ENCODE assay signal across 11 cellular contexts in genomic region chr14:103879118-103879569, GRCh38. TPM values are rescaled to one million over a fixed set of nuclear protein-coding genes. Genes with fewer than 3 reads are reported as not detected.
DNase-seq lines count a peak whose midpoint lies in the region; ATAC-seq and TF ChIP-seq lines count a peak whose summit lies in the region.
"Had no signal": no experiment of that assay in that cellular context is flagged by ENCODE, and none has a peak within 500 bp of the region (broad histone marks: within the 10 kb centered on the region; RNA-seq: fewer than 3 reads in every experiment).

No MANE protein-coding gene starts in this region.

- H3K36me3 ChIP-seq in liver (ENCODE audit: control insufficient read depth in 4 of 4, insufficient read depth in 3 of 4, low read depth in 1 of 4, low read length in 3 of 4): no peaks in the 10 kb centered on the region

- H3K4me3 Mint-ChIP-seq in activated naive CD4-positive, alpha-beta T cell treated with anti-CD3 and anti-CD28 coated beads for 36 hours: peak overlapping the region; percentile 55
- H3K4me3 Mint-ChIP-seq in activated CD8-positive, alpha-beta T cell treated with anti-CD3 and anti-CD28 coated beads, Interleukin-2, amount 10 ng/mL, durations not matched to agents 7 days and 5 days: peak overlapping the region; percentile 18
- H3K4me3 Mint-ChIP-seq in stimulated activated naive CD8-positive, alpha-beta T cell treated with anti-CD3 and anti-CD28 coated beads, Interleukin-15, amount 100 ng/mL, for 72 hours: peak overlapping the region; percentile 68 to 72

- no peaks in the 10 kb centered on the region for H3K27me3 Mint-ChIP-seq in activated naive CD4-positive, alpha-beta T cell treated with anti-CD3 and anti-CD28 coated beads for 36 hours (ENCODE audit: low read depth)
- no peaks in the 10 kb centered on the region for H3K27me3 Mint-ChIP-seq in activated CD8-positive, alpha-beta T cell treated with anti-CD3 and anti-CD28 coated beads, Interleukin-2, amount 10 ng/mL, durations not matched to agents 7 days and 5 days (ENCODE audit: low read depth)
- peaks cover 12% of the 10 kb centered on the region for H3K27me3 Mint-ChIP-seq in stimulated activated naive CD8-positive, alpha-beta T cell treated with anti-CD3 and anti-CD28 coated beads, Interleukin-15, amount 100 ng/mL, for 72 hours

- intact Hi-C loops in activated naive CD4-positive, alpha-beta T cell treated with anti-CD3 and anti-CD28 coated beads for 36 hours (cut with micrococcal nuclease): no loop called here

- POLR2A ChIA-PET in activated CD8-positive, alpha-beta T cell treated with anti-CD3 and anti-CD28 coated beads, Interleukin-2, amount 10 ng/mL, durations not matched to agents 7 days and 5 days (lab: Charles Lee): no interaction called here

- H3K4me3 ChIP-seq in liver (ENCODE audit: low read depth in 1 of 3, low read length in 3 of 3): peak overlapping the region; percentile 30 to 43 (median 36)
- H3K4me3 ChIP-seq: PC-9 had no signal

- no peaks in the 10 kb centered on the region for H3K36me3 Mint-ChIP-seq in activated naive CD4-positive, alpha-beta T cell treated with anti-CD3 and anti-CD28 coated beads for 36 hours (ENCODE audit: low read depth)
- H3K36me3 Mint-ChIP-seq in activated CD8-positive, alpha-beta T cell treated with anti-CD3 and anti-CD28 coated beads, Interleukin-2, amount 10 ng/mL, durations not matched to agents 7 days and 5 days (ENCODE audit: low read depth): no peaks in the 10 kb centered on the region

- peak overlapping the region; percentile 93 to 99 for H3K27ac ChIP-seq in liver (ENCODE audit: low read depth in 1 of 2, low read length in 2 of 2)
- H3K27ac ChIP-seq: PC-9 had no signal

- H3K27ac Mint-ChIP-seq in activated naive CD4-positive, alpha-beta T cell treated with anti-CD3 and anti-CD28 coated beads for 36 hours: no peak overlapping the region
- H3K27ac Mint-ChIP-seq in activated CD8-positive, alpha-beta T cell treated with anti-CD3 and anti-CD28 coated beads, Interleukin-2, amount 10 ng/mL, durations not matched to agents 7 days and 5 days: no peak overlapping the region
- H3K27ac Mint-ChIP-seq in stimulated activated naive CD8-positive, alpha-beta T cell treated with anti-CD3 and anti-CD28 coated beads, Interleukin-15, amount 100 ng/mL, for 72 hours: no peak overlapping the region

- H3K4me1 Mint-ChIP-seq in activated naive CD4-positive, alpha-beta T cell treated with anti-CD3 and anti-CD28 coated beads for 36 hours (ENCODE audit: low read depth): peaks cover 21% of the 10 kb centered on the region
- peaks cover 21% of the 10 kb centered on the region for H3K4me1 Mint-ChIP-seq in activated CD8-positive, alpha-beta T cell treated with anti-CD3 and anti-CD28 coated beads, Interleukin-2, amount 10 ng/mL, durations not matched to agents 7 days and 5 days (ENCODE audit: low read depth)
- H3K4me1 Mint-ChIP-seq in stimulated activated naive CD8-positive, alpha-beta T cell treated with anti-CD3 and anti-CD28 coated beads, Interleukin-15, amount 100 ng/mL, for 72 hours: peaks cover 47% of the 10 kb centered on the region

- DNase-seq in activated naive CD4-positive, alpha-beta T cell treated with anti-CD3 and anti-CD28 coated beads for 36 hours: no peak
- no peak for DNase-seq in activated naive CD4-positive, alpha-beta T cell treated with anti-CD3 and anti-CD28 coated beads, Interleukin-2, amount 50 U/mL, for 16 hours
- DNase-seq in activated CD8-positive, alpha-beta T cell treated with anti-CD3 and anti-CD28 coated beads, Interleukin-2, amount 10 ng/mL, durations not matched to agents 7 days and 5 days: no peak
- DNase-seq in stimulated activated naive CD8-positive, alpha-beta T cell treated with anti-CD3 and anti-CD28 coated beads, Interleukin-15, amount 100 ng/mL, for 72 hours: no peak
- DNase-seq in NCI-H524 treated with DMSO at 0.1 percent for 48 hours (lab: John Stamatoyannopoulos, UW): no peak
- DNase-seq: amygdala, NCI-H2171 treated with DMSO at 0.1 percent for 48 hours, PC-9 had no signal

- H3K4me1 ChIP-seq in liver (ENCODE audit: control insufficient read depth in 4 of 4, insufficient read depth in 4 of 4, low read length in 3 of 4): peaks cover 27 to 51% (median 40%) of the 10 kb centered on the region in 4 donors

- no peak for TF ChIP-seq RAD21 in liver (IDR thresholded peaks at IDR 0.05)

- H3K27me3 ChIP-seq in liver (ENCODE audit: control insufficient read depth in 4 of 4, insufficient read depth in 4 of 4, low read length in 3 of 4): no peaks in the 10 kb centered on the region

- no peaks in the 10 kb centered on the region for H3K9me3 Mint-ChIP-seq in activated naive CD4-positive, alpha-beta T cell treated with anti-CD3 and anti-CD28 coated beads for 36 hours
- H3K9me3 Mint-ChIP-seq in activated CD8-positive, alpha-beta T cell treated with anti-CD3 and anti-CD28 coated beads, Interleukin-2, amount 10 ng/mL, durations not matched to agents 7 days and 5 days (ENCODE audit: insufficient read depth): no peaks in the 10 kb centered on the region
- H3K9me3 Mint-ChIP-seq in stimulated activated naive CD8-positive, alpha-beta T cell treated with anti-CD3 and anti-CD28 coated beads, Interleukin-15, amount 100 ng/mL, for 72 hours: peaks cover 5 to 7% of the 10 kb centered on the region in 2 donors

- CTCF ChIA-PET in activated naive CD4-positive, alpha-beta T cell treated with anti-CD3 and anti-CD28 coated beads for 36 hours (lab: Charles Lee): interaction anchor here (1.6 to 3.9 kb wide), 3 partner anchors 22 to 73 kb away, joined by 6 to 24 read pairs (median 6); no protein-coding TSS in a partner anchor
- CTCF ChIA-PET in activated CD8-positive, alpha-beta T cell treated with anti-CD3 and anti-CD28 coated beads, Interleukin-2, amount 10 ng/mL, durations not matched to agents 7 days and 5 days (lab: Charles Lee): interaction anchor here (0.7 to 7.4 kb wide), 3 partner anchors 21 to 71 kb away, joined by 3 to 36 read pairs (median 5); no protein-coding TSS in a partner anchor

- H3K9ac ChIP-seq in liver (ENCODE audit: low read depth in 1 of 2, low read length in 2 of 2): peak overlapping the region in 1 of 2 donors; percentile 59

- TF ChIP-seq CTCF in liver (IDR thresholded peaks at IDR 0.05; ENCODE audit: low read depth, low read length, missing input control): no peak

- WGBS in liver: 36% methylated on average over 16 of the region's 16 CpGs

- no peaks in the 10 kb centered on the region for H3K9me3 ChIP-seq in liver (ENCODE audit: control insufficient read depth in 4 of 4, low read length in 3 of 4)

- no peak for ATAC-seq in activated CD8-positive, alpha-beta T cell treated with anti-CD3 and anti-CD28 coated beads, Interleukin-2, amount 10 ng/mL, durations not matched to agents 7 days and 5 days
- no peak for ATAC-seq in stimulated activated naive CD8-positive, alpha-beta T cell treated with anti-CD3 and anti-CD28 coated beads, Interleukin-15, amount 100 ng/mL, for 72 hours
- ATAC-seq in HG02870 (IDR thresholded peaks at IDR 0.05; ENCODE audit: unreplicated experiment): no peak
- ATAC-seq in HG03432 (IDR thresholded peaks at IDR 0.05; ENCODE audit: unreplicated experiment): no peak

TF ChIP-seq in liver, 16 proteins besides CTCF, POLR2A, EP300 and RAD21 (continues in another document):
- TF ChIP-seq, protein P1, sequence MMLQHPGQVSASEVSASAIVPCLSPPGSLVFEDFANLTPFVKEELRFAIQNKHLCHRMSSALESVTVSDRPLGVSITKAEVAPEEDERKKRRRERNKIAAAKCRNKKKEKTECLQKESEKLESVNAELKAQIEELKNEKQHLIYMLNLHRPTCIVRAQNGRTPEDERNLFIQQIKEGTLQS (IDR thresholded peaks at IDR 0.05): no peak
- TF ChIP-seq HNF4A (conservative IDR thresholded peaks at IDR 0.05) (no peak), FOXA2 (IDR thresholded peaks at IDR 0.05) (peak; percentile 31)
- TF ChIP-seq, protein P2, sequence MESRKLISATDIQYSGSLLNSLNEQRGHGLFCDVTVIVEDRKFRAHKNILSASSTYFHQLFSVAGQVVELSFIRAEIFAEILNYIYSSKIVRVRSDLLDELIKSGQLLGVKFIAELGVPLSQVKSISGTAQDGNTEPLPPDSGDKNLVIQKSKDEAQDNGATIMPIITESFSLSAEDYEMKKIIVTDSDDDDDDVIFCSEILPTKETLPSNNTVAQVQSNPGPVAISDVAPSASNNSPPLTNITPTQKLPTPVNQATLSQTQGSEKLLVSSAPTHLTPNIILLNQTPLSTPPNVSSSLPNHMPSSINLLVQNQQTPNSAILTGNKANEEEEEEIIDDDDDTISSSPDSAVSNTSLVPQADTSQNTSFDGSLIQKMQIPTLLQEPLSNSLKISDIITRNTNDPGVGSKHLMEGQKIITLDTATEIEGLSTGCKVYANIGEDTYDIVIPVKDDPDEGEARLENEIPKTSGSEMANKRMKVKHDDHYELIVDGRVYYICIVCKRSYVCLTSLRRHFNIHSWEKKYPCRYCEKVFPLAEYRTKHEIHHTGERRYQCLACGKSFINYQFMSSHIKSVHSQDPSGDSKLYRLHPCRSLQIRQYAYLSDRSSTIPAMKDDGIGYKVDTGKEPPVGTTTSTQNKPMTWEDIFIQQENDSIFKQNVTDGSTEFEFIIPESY (IDR thresholded peaks at IDR 0.05): no peak

RNA-seq across cellular contexts. Expression of gene PPP1R13B, which starts 31.8 kb away (rescaled TPM):
- total RNA-seq in activated naive CD4-positive, alpha-beta T cell treated with anti-CD3 and anti-CD28 coated beads for 36 hours: 1 to 10 TPM; 8.0 to 8.6 TPM
- 10 to 100 TPM; 11.9 to 12.6 TPM for total RNA-seq in activated CD8-positive, alpha-beta T cell treated with anti-CD3 and anti-CD28 coated beads, Interleukin-2, amount 10 ng/mL, durations not matched to agents 7 days and 5 days
- 10 to 100 TPM in 1 of 2 donors, 1 to 10 TPM in 1; 3.2 to 15.1 TPM for total RNA-seq in liver
- polyA plus RNA-seq in liver: 1 to 10 TPM; 4.1 to 6.1 TPM

RNA-seq across cellular contexts. Expression of gene TDRD9, which starts 49.1 kb away (rescaled TPM):
- total RNA-seq in activated naive CD4-positive, alpha-beta T cell treated with anti-CD3 and anti-CD28 coated beads for 36 hours: under 1 TPM in 1 of 2 experiments, not detected in 1; 0.10 TPM
- total RNA-seq in activated CD8-positive, alpha-beta T cell treated with anti-CD3 and anti-CD28 coated beads, Interleukin-2, amount 10 ng/mL, durations not matched to agents 7 days and 5 days: 1 to 10 TPM; 1.3 to 2.7 TPM
- 1 to 10 TPM in 1 of 2 donors, under 1 TPM in 1; 0.56 to 1.0 TPM for total RNA-seq in liver
- under 1 TPM; 0.12 to 0.36 TPM for polyA plus RNA-seq in liver

Comparison
In these comparisons a context has a peak if more than half of its experiments do, and no peak if none do; other contexts are left out.
1. H3K4me3 Mint-ChIP-seq: peak in every context shown above with its lines; median percentile 70 in stimulated activated naive CD8-positive, alpha-beta T cell treated with anti-CD3 and anti-CD28 coated beads, Interleukin-15, amount 100 ng/mL, for 72 hours; 55 in activated naive CD4-positive, alpha-beta T cell treated with anti-CD3 and anti-CD28 coated beads for 36 hours; 18 in activated CD8-positive, alpha-beta T cell treated with anti-CD3 and anti-CD28 coated beads, Interleukin-2, amount 10 ng/mL, durations not matched to agents 7 days and 5 days.